ENCODE assay signal across 1 cellular context in genomic region chr5:151014680-151015343, GRCh38.
TF ChIP-seq lines count a peak whose summit lies in the region.

No MANE protein-coding gene starts in this region.

TF ChIP-seq in HepG2, 621 proteins besides CTCF, POLR2A, EP300 and RAD21 (continued from another document and continues in another):
- TF ChIP-seq ARID4A (CRISPR knock-in tag; IDR thresholded peaks at IDR 0.05; ENCODE audit: borderline replicate concordance) = no peak
- TF ChIP-seq NCOA5 (CRISPR knock-in tag; IDR thresholded peaks at IDR 0.05) = no peak
- no peak for TF ChIP-seq ZNF564 (CRISPR knock-in tag; IDR thresholded peaks at IDR 0.05)
- TF ChIP-seq ZNF644 (CRISPR knock-in tag; IDR thresholded peaks at IDR 0.05; ENCODE audit: low read depth) = no peak
- no peak for TF ChIP-seq ZNF780A (CRISPR knock-in tag; IDR thresholded peaks at IDR 0.05)
- TF ChIP-seq CAMTA2 (CRISPR knock-in tag; IDR thresholded peaks at IDR 0.05; ENCODE audit: borderline replicate concordance) = no peak
- no peak for TF ChIP-seq DMAP1 (CRISPR knock-in tag; IDR thresholded peaks at IDR 0.05)
- TF ChIP-seq TGIF2 (CRISPR knock-in tag; IDR thresholded peaks at IDR 0.05) = no peak
- no peak for TF ChIP-seq ATF7 (IDR thresholded peaks at IDR 0.05)
- TF ChIP-seq ATF7 (CRISPR knock-in tag; IDR thresholded peaks at IDR 0.05) = no peak
- no peak for TF ChIP-seq ZNF335 (CRISPR knock-in tag; IDR thresholded peaks at IDR 0.05)
- TF ChIP-seq TCF12 (IDR thresholded peaks at IDR 0.05) = no peak
- TF ChIP-seq TCF12 (CRISPR knock-in tag; IDR thresholded peaks at IDR 0.05) = no peak
- TF ChIP-seq PBX2 (CRISPR knock-in tag; IDR thresholded peaks at IDR 0.05) = no peak
- 0 out of 2 replicates have a peak, but pooled peaks have one; percentile 37 for TF ChIP-seq PHF21A (CRISPR knock-in tag; IDR thresholded peaks at IDR 0.05)
- TF ChIP-seq HINFP (CRISPR knock-in tag; IDR thresholded peaks at IDR 0.05; ENCODE audit: low read depth) = no peak
- TF ChIP-seq HNRNPH1 (optimal IDR thresholded peaks at IDR 0.05; ENCODE audit: low read depth, low read length) = no peak
- no peak for TF ChIP-seq THAP7 (CRISPR knock-in tag; IDR thresholded peaks at IDR 0.05)
- no peak for TF ChIP-seq KAT8 (CRISPR knock-in tag; IDR thresholded peaks at IDR 0.05)
- TF ChIP-seq ZNF432 (CRISPR knock-in tag; IDR thresholded peaks at IDR 0.05; ENCODE audit: borderline replicate concordance) = no peak
- TF ChIP-seq FUBP1 (CRISPR knock-in tag; IDR thresholded peaks at IDR 0.05; ENCODE audit: borderline replicate concordance) = no peak
- TF ChIP-seq PITX1 (CRISPR knock-in tag; IDR thresholded peaks at IDR 0.05) = no peak
- TF ChIP-seq ZMYM2 (CRISPR knock-in tag; IDR thresholded peaks at IDR 0.05) = no peak
- no peak for TF ChIP-seq ZNF260 (CRISPR knock-in tag; IDR thresholded peaks at IDR 0.05; ENCODE audit: borderline replicate concordance, low read depth)
- no peak for TF ChIP-seq ZHX1 (CRISPR knock-in tag; IDR thresholded peaks at IDR 0.05; ENCODE audit: low read depth)
- TF ChIP-seq TRIM24 (CRISPR knock-in tag; IDR thresholded peaks at IDR 0.05) = no peak
- TF ChIP-seq NFAT5 (CRISPR knock-in tag; IDR thresholded peaks at IDR 0.05) = no peak
- no peak for TF ChIP-seq ZNF569 (CRISPR knock-in tag; IDR thresholded peaks at IDR 0.05; ENCODE audit: borderline replicate concordance)
- TF ChIP-seq IRF2 (CRISPR knock-in tag; IDR thresholded peaks at IDR 0.05) = 0 out of 2 replicates have a peak, but pooled peaks have one; percentile 48
- no peak for TF ChIP-seq BRCA1 (CRISPR knock-in tag; IDR thresholded peaks at IDR 0.05)
- no peak for TF ChIP-seq SNAPC2 (CRISPR knock-in tag; IDR thresholded peaks at IDR 0.05)
- TF ChIP-seq KAT2B (IDR thresholded peaks at IDR 0.05; ENCODE audit: borderline replicate concordance, low read depth, low read length) = no peak
- no peak for TF ChIP-seq ADNP (CRISPR knock-in tag; IDR thresholded peaks at IDR 0.05)
- no peak for TF ChIP-seq ZNF704 (CRISPR knock-in tag; IDR thresholded peaks at IDR 0.05; ENCODE audit: borderline replicate concordance)
- no peak for TF ChIP-seq ZFP62 (CRISPR knock-in tag; IDR thresholded peaks at IDR 0.05)
- TF ChIP-seq EED (CRISPR knock-in tag; IDR thresholded peaks at IDR 0.05) = no peak
- no peak for TF ChIP-seq ZNF510 (CRISPR knock-in tag; IDR thresholded peaks at IDR 0.05; ENCODE audit: low read depth)
- TF ChIP-seq GFI1 (CRISPR knock-in tag; IDR thresholded peaks at IDR 0.05; ENCODE audit: borderline replicate concordance) = peak; percentile 19; the same call in 1 of the 2 replicates
- no peak for TF ChIP-seq ZNF883 (CRISPR knock-in tag; IDR thresholded peaks at IDR 0.05; ENCODE audit: not compliant biosample characterization)
- TF ChIP-seq NCOA2 (CRISPR knock-in tag; IDR thresholded peaks at IDR 0.05) = peak; percentile 70; the same call in 1 of the 2 replicates
- no peak for TF ChIP-seq SNAI1 (CRISPR knock-in tag; IDR thresholded peaks at IDR 0.05; ENCODE audit: borderline replicate concordance)
- no peak for TF ChIP-seq PBX3 (CRISPR knock-in tag; IDR thresholded peaks at IDR 0.05; ENCODE audit: borderline replicate concordance)
- TF ChIP-seq HBP1 (CRISPR knock-in tag; IDR thresholded peaks at IDR 0.05; ENCODE audit: low read depth) = no peak
